2 cellular contexts compared by ENCODE assay signal in genomic region chr2:214217599-214217998, GRCh38.
TF ChIP-seq lines count a peak whose summit lies in the region.

No MANE protein-coding gene starts in this region.

TF ChIP-seq in GM23338, 12 proteins besides CTCF, POLR2A, EP300 and RAD21:
- TF ChIP-seq, protein P1, sequence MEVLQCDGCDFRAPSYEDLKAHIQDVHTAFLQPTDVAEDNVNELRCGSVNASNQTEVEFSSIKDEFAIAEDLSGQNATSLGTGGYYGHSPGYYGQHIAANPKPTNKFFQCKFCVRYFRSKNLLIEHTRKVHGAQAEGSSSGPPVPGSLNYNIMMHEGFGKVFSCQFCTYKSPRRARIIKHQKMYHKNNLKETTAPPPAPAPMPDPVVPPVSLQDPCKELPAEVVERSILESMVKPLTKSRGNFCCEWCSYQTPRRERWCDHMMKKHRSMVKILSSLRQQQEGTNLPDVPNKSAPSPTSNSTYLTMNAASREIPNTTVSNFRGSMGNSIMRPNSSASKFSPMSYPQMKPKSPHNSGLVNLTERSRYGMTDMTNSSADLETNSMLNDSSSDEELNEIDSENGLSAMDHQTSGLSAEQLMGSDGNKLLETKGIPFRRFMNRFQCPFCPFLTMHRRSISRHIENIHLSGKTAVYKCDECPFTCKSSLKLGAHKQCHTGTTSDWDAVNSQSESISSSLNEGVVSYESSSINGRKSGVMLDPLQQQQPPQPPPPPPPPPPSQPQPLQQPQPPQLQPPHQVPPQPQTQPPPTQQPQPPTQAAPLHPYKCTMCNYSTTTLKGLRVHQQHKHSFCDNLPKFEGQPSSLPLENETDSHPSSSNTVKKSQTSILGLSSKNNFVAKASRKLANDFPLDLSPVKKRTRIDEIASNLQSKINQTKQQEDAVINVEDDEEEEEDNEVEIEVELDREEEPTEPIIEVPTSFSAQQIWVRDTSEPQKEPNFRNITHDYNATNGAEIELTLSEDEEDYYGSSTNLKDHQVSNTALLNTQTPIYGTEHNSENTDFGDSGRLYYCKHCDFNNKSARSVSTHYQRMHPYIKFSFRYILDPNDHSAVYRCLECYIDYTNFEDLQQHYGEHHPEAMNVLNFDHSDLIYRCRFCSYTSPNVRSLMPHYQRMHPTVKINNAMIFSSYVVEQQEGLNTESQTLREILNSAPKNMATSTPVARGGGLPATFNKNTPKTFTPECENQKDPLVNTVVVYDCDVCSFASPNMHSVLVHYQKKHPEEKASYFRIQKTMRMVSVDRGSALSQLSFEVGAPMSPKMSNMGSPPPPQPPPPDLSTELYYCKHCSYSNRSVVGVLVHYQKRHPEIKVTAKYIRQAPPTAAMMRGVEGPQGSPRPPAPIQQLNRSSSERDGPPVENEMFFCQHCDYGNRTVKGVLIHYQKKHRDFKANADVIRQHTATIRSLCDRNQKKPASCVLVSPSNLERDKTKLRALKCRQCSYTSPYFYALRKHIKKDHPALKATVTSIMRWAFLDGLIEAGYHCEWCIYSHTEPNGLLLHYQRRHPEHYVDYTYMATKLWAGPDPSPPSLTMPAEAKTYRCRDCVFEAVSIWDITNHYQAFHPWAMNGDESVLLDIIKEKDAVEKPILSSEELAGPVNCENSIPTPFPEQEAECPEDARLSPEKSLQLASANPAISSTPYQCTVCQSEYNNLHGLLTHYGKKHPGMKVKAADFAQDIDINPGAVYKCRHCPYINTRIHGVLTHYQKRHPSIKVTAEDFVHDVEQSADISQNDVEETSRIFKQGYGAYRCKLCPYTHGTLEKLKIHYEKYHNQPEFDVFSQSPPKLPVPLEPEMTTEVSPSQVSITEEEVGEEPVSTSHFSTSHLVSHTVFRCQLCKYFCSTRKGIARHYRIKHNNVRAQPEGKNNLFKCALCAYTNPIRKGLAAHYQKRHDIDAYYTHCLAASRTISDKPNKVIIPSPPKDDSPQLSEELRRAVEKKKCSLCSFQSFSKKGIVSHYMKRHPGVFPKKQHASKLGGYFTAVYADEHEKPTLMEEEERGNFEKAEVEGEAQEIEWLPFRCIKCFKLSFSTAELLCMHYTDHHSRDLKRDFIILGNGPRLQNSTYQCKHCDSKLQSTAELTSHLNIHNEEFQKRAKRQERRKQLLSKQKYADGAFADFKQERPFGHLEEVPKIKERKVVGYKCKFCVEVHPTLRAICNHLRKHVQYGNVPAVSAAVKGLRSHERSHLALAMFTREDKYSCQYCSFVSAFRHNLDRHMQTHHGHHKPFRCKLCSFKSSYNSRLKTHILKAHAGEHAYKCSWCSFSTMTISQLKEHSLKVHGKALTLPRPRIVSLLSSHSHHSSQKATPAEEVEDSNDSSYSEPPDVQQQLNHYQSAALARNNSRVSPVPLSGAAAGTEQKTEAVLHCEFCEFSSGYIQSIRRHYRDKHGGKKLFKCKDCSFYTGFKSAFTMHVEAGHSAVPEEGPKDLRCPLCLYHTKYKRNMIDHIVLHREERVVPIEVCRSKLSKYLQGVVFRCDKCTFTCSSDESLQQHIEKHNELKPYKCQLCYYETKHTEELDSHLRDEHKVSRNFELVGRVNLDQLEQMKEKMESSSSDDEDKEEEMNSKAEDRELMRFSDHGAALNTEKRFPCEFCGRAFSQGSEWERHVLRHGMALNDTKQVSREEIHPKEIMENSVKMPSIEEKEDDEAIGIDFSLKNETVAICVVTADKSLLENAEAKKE (CRISPR knock-in tag; IDR thresholded peaks at IDR 0.05) = no peak
- TF ChIP-seq ZNF331 (CRISPR knock-in tag; IDR thresholded peaks at IDR 0.05; ENCODE audit: low read depth) (no peak), EZH2 (IDR thresholded peaks at IDR 0.05; ENCODE audit: low read depth, unreplicated experiment) (no peak), ZNF114 (CRISPR knock-in tag; IDR thresholded peaks at IDR 0.05) (no peak), STAT1 (IDR thresholded peaks at IDR 0.05; ENCODE audit: unreplicated experiment) (no peak)
- TF ChIP-seq, protein P2, sequence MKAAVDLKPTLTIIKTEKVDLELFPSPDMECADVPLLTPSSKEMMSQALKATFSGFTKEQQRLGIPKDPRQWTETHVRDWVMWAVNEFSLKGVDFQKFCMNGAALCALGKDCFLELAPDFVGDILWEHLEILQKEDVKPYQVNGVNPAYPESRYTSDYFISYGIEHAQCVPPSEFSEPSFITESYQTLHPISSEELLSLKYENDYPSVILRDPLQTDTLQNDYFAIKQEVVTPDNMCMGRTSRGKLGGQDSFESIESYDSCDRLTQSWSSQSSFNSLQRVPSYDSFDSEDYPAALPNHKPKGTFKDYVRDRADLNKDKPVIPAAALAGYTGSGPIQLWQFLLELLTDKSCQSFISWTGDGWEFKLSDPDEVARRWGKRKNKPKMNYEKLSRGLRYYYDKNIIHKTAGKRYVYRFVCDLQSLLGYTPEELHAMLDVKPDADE (IDR thresholded peaks at IDR 0.05) = no peak

TF ChIP-seq in WTC11, 78 proteins besides CTCF, POLR2A, EP300 and RAD21 (continued from another document):
- TF ChIP-seq ZNF423 (CRISPR knock-in tag; IDR thresholded peaks at IDR 0.05) (no peak), ZNF396 (CRISPR knock-in tag; IDR thresholded peaks at IDR 0.05; ENCODE audit: borderline replicate concordance) (no peak), ATF1 (CRISPR knock-in tag; IDR thresholded peaks at IDR 0.05) (no peak)
TF ChIP-seq in WTC11: peak in this region for 0.
